ENCODE assay signal across 25 cellular contexts in the genomic region with DNA sequence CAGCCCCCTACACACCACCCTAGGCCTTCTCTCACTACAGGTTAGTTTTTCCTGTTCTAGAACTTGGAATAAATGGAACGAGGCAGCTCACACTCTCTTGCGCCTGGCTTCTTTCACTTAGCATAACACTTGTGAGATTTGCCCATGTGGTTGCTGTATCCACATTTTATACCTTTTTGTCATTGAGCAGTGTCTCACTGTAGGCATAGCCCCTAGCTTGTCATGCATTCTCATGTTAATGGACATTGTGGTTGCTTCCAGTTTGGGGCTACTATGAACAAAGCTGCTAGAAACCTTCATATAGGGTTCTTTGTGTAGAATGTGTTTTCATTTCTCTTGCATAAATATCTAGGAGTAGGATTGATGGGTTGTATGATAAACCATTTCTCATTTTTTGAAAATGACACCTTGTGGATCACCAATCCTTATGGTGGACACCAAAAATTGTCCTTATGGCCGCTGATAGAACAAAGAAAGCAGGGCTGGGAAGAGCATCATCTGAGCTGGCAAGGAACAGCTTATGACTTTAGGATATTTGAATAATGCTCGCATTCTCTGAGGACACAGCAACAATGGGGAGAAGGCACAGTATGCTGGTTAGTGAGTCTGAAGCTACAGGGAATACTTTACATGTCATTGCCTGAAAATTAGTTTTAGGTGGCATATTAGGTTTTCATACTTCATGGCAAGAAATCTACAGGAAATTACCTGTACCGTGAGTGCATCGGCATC.
"Had no signal": no experiment of that assay in that cellular context is flagged by ENCODE, and none has a peak within 500 bp of the region (broad histone marks: within the 10 kb centered on the region; RNA-seq: fewer than 3 reads in every experiment).

No MANE protein-coding gene starts in this region.

- H3K27me3 Mint-ChIP-seq: activated naive CD8-positive, alpha-beta T cell had no signal

- H3K9me3 Mint-ChIP-seq: activated B cell treated with CpG ODN at 0.5 μM for 24 hours; activated CD4-positive, alpha-beta T cell treated with anti-CD3 and anti-CD28 coated beads, Interleukin-2, amount 10 ng/mL, durations not matched to agents 24 days and 14 days; activated T-cell treated with anti-CD3 and anti-CD28 coated beads, Interleukin-2, amount 50 U/mL, for 24 hours; activated T-helper 1 cell treated with anti-CD3 and anti-CD28 coated beads, Interleukin-12 subunit alpha, Interleukin-12 subunit beta, Interleukin-2, Interleukin-4 antibody, amounts not matched to agents 30 ng/mL and 10 ng/mL and 1 ng/mL, durations not matched to agents 14 hours and 24 hours and 36 hours; T-helper 1 cell treated with Interleukin-12 subunit alpha and Interleukin-12 subunit beta and Interleukin-4 antibody, amounts not matched to agents 30 μg/mL and 1 μg/mL, for 36 hours had no signal

- H3K4me3 Mint-ChIP-seq: activated B cell treated with CpG ODN at 0.5 μM for 24 hours; activated CD4-positive, alpha-beta T cell treated with anti-CD3 and anti-CD28 coated beads, Interleukin-2, amount 10 ng/mL, durations not matched to agents 24 days and 14 days; activated CD8-positive, alpha-beta memory T cell treated with anti-CD3 and anti-CD28 coated beads, Interleukin-2, amount 10 ng/mL, durations not matched to agents 7 days and 5 days; activated naive CD8-positive, alpha-beta T cell; activated T-cell treated with anti-CD3 and anti-CD28 coated beads, Interleukin-2, amount 50 U/mL, for 24 hours; activated T-helper 1 cell treated with anti-CD3 and anti-CD28 coated beads, Interleukin-12 subunit alpha, Interleukin-12 subunit beta, Interleukin-2, Interleukin-4 antibody, amounts not matched to agents 30 ng/mL and 10 ng/mL and 1 ng/mL, durations not matched to agents 14 hours and 24 hours and 36 hours; T-helper 1 cell treated with Interleukin-12 subunit alpha and Interleukin-12 subunit beta and Interleukin-4 antibody, amounts not matched to agents 30 μg/mL and 1 μg/mL, for 36 hours had no signal

- H3K4me1 Mint-ChIP-seq: activated B cell treated with CpG ODN at 0.5 μM for 24 hours; activated CD4-positive, alpha-beta T cell treated with anti-CD3 and anti-CD28 coated beads, Interleukin-2, amount 10 ng/mL, durations not matched to agents 24 days and 14 days; activated CD8-positive, alpha-beta memory T cell treated with anti-CD3 and anti-CD28 coated beads, Interleukin-2, amount 10 ng/mL, durations not matched to agents 7 days and 5 days had no signal

- H3K27ac Mint-ChIP-seq: activated B cell treated with CpG ODN at 0.5 μM for 24 hours; activated CD4-positive, alpha-beta T cell treated with anti-CD3 and anti-CD28 coated beads, Interleukin-2, amount 10 ng/mL, durations not matched to agents 24 days and 14 days; activated CD8-positive, alpha-beta memory T cell treated with anti-CD3 and anti-CD28 coated beads, Interleukin-2, amount 10 ng/mL, durations not matched to agents 7 days and 5 days; activated naive CD8-positive, alpha-beta T cell; activated T-cell treated with anti-CD3 and anti-CD28 coated beads, Interleukin-2, amount 50 U/mL, for 24 hours; activated T-helper 1 cell treated with anti-CD3 and anti-CD28 coated beads, Interleukin-12 subunit alpha, Interleukin-12 subunit beta, Interleukin-2, Interleukin-4 antibody, amounts not matched to agents 30 ng/mL and 10 ng/mL and 1 ng/mL, durations not matched to agents 14 hours and 24 hours and 36 hours; T-helper 1 cell treated with Interleukin-12 subunit alpha and Interleukin-12 subunit beta and Interleukin-4 antibody, amounts not matched to agents 30 μg/mL and 1 μg/mL, for 36 hours had no signal

- H3K4me3 ChIP-seq: Peyer's patch, SJSA1 had no signal

- H3K27ac ChIP-seq: Peyer's patch, RWPE1, SJSA1 had no signal

- H3K36me3 ChIP-seq: Peyer's patch, SJSA1 had no signal

- H3K36me3 Mint-ChIP-seq: activated CD8-positive, alpha-beta memory T cell treated with anti-CD3 and anti-CD28 coated beads, Interleukin-2, amount 10 ng/mL, durations not matched to agents 7 days and 5 days; activated naive CD8-positive, alpha-beta T cell had no signal

- ATAC-seq: activated CD8-positive, alpha-beta memory T cell treated with anti-CD3 and anti-CD28 coated beads, Interleukin-2, amount 10 ng/mL, durations not matched to agents 7 days and 5 days; SK-N-SH treated with all-trans-retinoic acid at 6 μM for 48 hours had no signal

- H3K27me3 ChIP-seq: Peyer's patch, SJSA1 had no signal

- H3K9me3 ChIP-seq: Peyer's patch, SJSA1 had no signal

- DNase-seq: activated B cell treated with CpG ODN at 0.5 μM for 24 hours; activated CD4-positive, alpha-beta T cell treated with anti-CD3 and anti-CD28 coated beads for 1 hour; activated CD4-positive, alpha-beta T cell treated with anti-CD3 and anti-CD28 coated beads, Interleukin-2, amount 10 ng/mL, durations not matched to agents 24 days and 14 days; activated CD4-positive, alpha-beta T cell treated with anti-CD3 and anti-CD28 coated beads, Interleukin-2, amount 50 U/mL, for 48 hours; activated CD8-positive, alpha-beta memory T cell treated with anti-CD3 and anti-CD28 coated beads, Interleukin-2, amount 10 ng/mL, durations not matched to agents 7 days and 5 days; activated effector memory CD4-positive, alpha-beta T cell treated with Interleukin-2 at 50 U/mL for 16 hours; activated naive CD4-positive, alpha-beta T cell; activated T-cell treated with anti-CD3 and anti-CD28 coated beads, Interleukin-2, amount 50 U/mL, for 24 hours; amygdala; KG1; NCI-H1048; NCI-H146; NCI-H187 treated with DMSO at 0.1 percent for 48 hours; NCI-H2081 treated with DMSO at 0.1 percent for 48 hours; NCI-H446; NCI-H524; NK-92 treated with Interleukin-12 subunit alpha and Interleukin-12 subunit beta, amount 100 ng/mL, for 24 hours; Peyer's patch; Right ventricle myocardium superior had no signal

- H3K4me1 ChIP-seq: Peyer's patch, SJSA1 had no signal
